Comparison of ENCODE assay signal across 8 cellular contexts in genomic region chr1:243211984-243212383, GRCh38. TPM values are rescaled to one million over a fixed set of nuclear protein-coding genes. Genes with fewer than 3 reads are reported as not detected.
DNase-seq lines count a peak whose midpoint lies in the region; ATAC-seq and TF ChIP-seq lines count a peak whose summit lies in the region.
"Not testable (repeated sequence)": the region's sequence is repeated elsewhere in the genome, so short reads cannot be mapped to it uniquely, and the experiment has no call there.

No MANE protein-coding gene starts in this region.

- DNase-seq in IMR-90; Right ventricle myocardium superior; mesenchymal stem cell; smooth muscle cell (lab: John Stamatoyannopoulos, UW; ENCODE audit: unreplicated experiment): not testable (repeated sequence)
- DNase-seq in RPMI7951 (ENCODE audit: low read depth) (peak; percentile 26), amniotic epithelial cell (ENCODE audit: low read depth) (peak; percentile 85), fibroblast of lung (ENCODE audit: low read depth in 2 of 2) (peak; percentile 55 to 78)

- WGBS in IMR-90 (ENCODE audit: extremely low coverage in 2 of 2, insufficient read length in 1 of 2), 2 experiments: no CpG with 5 or more reads among the region's 3 CpGs
- WGBS in mesenchymal stem cell: no CpG with 5 or more reads among the region's 3 CpGs
- WGBS in smooth muscle cell (ENCODE audit: low lambda C conversion rate): 45% methylated on average over 3 of the region's 3 CpGs

- H2AK9ac ChIP-seq in IMR-90 (replicated peaks; ENCODE audit: low read depth, low read length, poor library complexity): not testable (repeated sequence)

- H3K79me1 ChIP-seq in IMR-90 (ENCODE audit: low read depth in 1 of 2, low read length in 2 of 2); mesenchymal stem cell (replicated peaks; ENCODE audit: low read length, poor library complexity, severe bottlenecking): not testable (repeated sequence)

- not testable (repeated sequence) for H4K91ac ChIP-seq in IMR-90 (ENCODE audit: insufficient read depth, low read depth, low read length); mesenchymal stem cell (ENCODE audit: low read length)

- not testable (repeated sequence) for H3K36me3 ChIP-seq in ACC112 (ENCODE audit: insufficient read depth, low read length); IMR-90 (ENCODE audit: control insufficient read depth, insufficient read depth, low read length); fibroblast of lung (ENCODE audit: control insufficient read depth, insufficient read depth, low read length); smooth muscle cell (ENCODE audit: low read depth)
- H3K36me3 ChIP-seq in mesenchymal stem cell (ENCODE audit: control insufficient read depth in 1 of 2, insufficient read depth in 2 of 2, low read depth in 1 of 2, low read length in 2 of 2): peaks cover 3 to 51% of the 10 kb centered on the region in 2 experiments

- ATAC-seq in IMR-90 (ENCODE audit: low read depth): not testable (repeated sequence)
- ATAC-seq in Right ventricle myocardium superior (ENCODE audit: poor library complexity): peak; percentile 86

- TF ChIP-seq CTCF in IMR-90 (conservative IDR thresholded peaks at IDR 0.05; ENCODE audit: low read depth, low read length); fibroblast of lung (conservative IDR thresholded peaks at IDR 0.05 in 1 of 2, IDR thresholded peaks at IDR 0.05 in 1 of 2; ENCODE audit: low read depth in 1 of 2, low read length in 2 of 2); smooth muscle cell (IDR thresholded peaks at IDR 0.05; ENCODE audit: borderline replicate concordance, insufficient read depth, poor library complexity, severe bottlenecking): not testable (repeated sequence)

- intact Hi-C loops in IMR-90 (cut with micrococcal nuclease); Right ventricle myocardium superior (cut with DNase I): not testable (repeated sequence)

- H3K14ac ChIP-seq in IMR-90 (replicated peaks; ENCODE audit: low read depth, low read length); mesenchymal stem cell (ENCODE audit: low read length in 2 of 2): not testable (repeated sequence)

- not testable (repeated sequence) for H4K5ac ChIP-seq in IMR-90 (ENCODE audit: low read depth, low read length)

- not testable (repeated sequence) for TF ChIP-seq POLR2A in IMR-90 (IDR thresholded peaks at IDR 0.05; ENCODE audit: low read depth, low read length)

- H3K18ac ChIP-seq in IMR-90 (ENCODE audit: low read depth, low read length); mesenchymal stem cell (ENCODE audit: low read depth in 1 of 2, low read length in 2 of 2): not testable (repeated sequence)

- H3K4ac ChIP-seq in IMR-90 (ENCODE audit: low read depth, low read length); mesenchymal stem cell (ENCODE audit: low read depth in 1 of 2, low read length in 2 of 2): not testable (repeated sequence)

- not testable (repeated sequence) for BruUV-seq in IMR-90 (replicated peaks; lab: Mats Ljungman, UMichigan)

- H3K27ac ChIP-seq in ACC112 (ENCODE audit: low read depth, low read length) (peak overlapping the region; percentile 96; the same call in 1 of the 2 replicates), smooth muscle cell (ENCODE audit: low read depth) (peak overlapping the region; percentile 67)
- H3K27ac ChIP-seq in IMR-90 (ENCODE audit: insufficient read depth, low read length); fibroblast of lung (ENCODE audit: insufficient read depth, low read length); mesenchymal stem cell (ENCODE audit: low read length, poor library complexity, severe bottlenecking): not testable (repeated sequence)

- CTCF ChIA-PET in IMR-90 (lab: Yijun Ruan, JAX): not testable (repeated sequence)

- H4K8ac ChIP-seq in IMR-90 (ENCODE audit: low read depth in 2 of 2, low read length in 2 of 2); mesenchymal stem cell (ENCODE audit: low read length): not testable (repeated sequence)

- H3K9me1 ChIP-seq in IMR-90 (ENCODE audit: insufficient read depth, low read length): not testable (repeated sequence)

- not testable (repeated sequence) for H2BK120ac ChIP-seq in IMR-90 (ENCODE audit: low read depth, low read length); mesenchymal stem cell (ENCODE audit: low read depth, low read length)

- not testable (repeated sequence) for H3K9me3 ChIP-seq in IMR-90 (ENCODE audit: control insufficient read depth, insufficient read depth, low read length); fibroblast of lung (ENCODE audit: control insufficient read depth, insufficient read depth, low read depth, low read length); mesenchymal stem cell (ENCODE audit: control insufficient read depth, low read length); smooth muscle cell (replicated peaks; ENCODE audit: low read depth)

- H2AFZ ChIP-seq in ACC112 (ENCODE audit: low read length, unreplicated experiment); IMR-90 (replicated peaks; ENCODE audit: low read length, poor library complexity); fibroblast of lung (ENCODE audit: low read length); mesenchymal stem cell (ENCODE audit: low read depth, low read length); smooth muscle cell (ENCODE audit: low read depth): not testable (repeated sequence)

- H2BK20ac ChIP-seq in IMR-90 (ENCODE audit: low read depth, low read length): not testable (repeated sequence)

- peak overlapping the region; percentile 33 for H2BK5ac ChIP-seq in IMR-90 (ENCODE audit: low read depth, low read length, poor library complexity, severe bottlenecking)
- not testable (repeated sequence) for H2BK5ac ChIP-seq in mesenchymal stem cell (ENCODE audit: low read depth, low read length, poor library complexity, severe bottlenecking)

- H3K9ac ChIP-seq in IMR-90 (ENCODE audit: low read depth, low read length); fibroblast of lung (ENCODE audit: insufficient read depth, low read length); smooth muscle cell (ENCODE audit: low read depth): not testable (repeated sequence)
- peak overlapping the region; percentile 68 for H3K9ac ChIP-seq in mesenchymal stem cell (ENCODE audit: low read length)

- dilution Hi-C loops in IMR-90 (cut with HindIII; ENCODE audit: low sequenced_read_pairs, unreplicated experiment): not testable (repeated sequence)

- H2AK5ac ChIP-seq in IMR-90 (ENCODE audit: low read depth, low read length); mesenchymal stem cell (ENCODE audit: low read length, severe bottlenecking): not testable (repeated sequence)

- not testable (repeated sequence) for H3K27me3 ChIP-seq in ACC112 (ENCODE audit: insufficient read depth, low read length); IMR-90 (ENCODE audit: control insufficient read depth, insufficient read depth, low read length); fibroblast of lung (ENCODE audit: control insufficient read depth, insufficient read depth, low read length); mesenchymal stem cell (ENCODE audit: control insufficient read depth in 1 of 2, insufficient read depth in 1 of 2, low read length in 2 of 2); smooth muscle cell (ENCODE audit: low read depth)

- TF ChIP-seq RAD21 in IMR-90 (IDR thresholded peaks at IDR 0.05; ENCODE audit: low read length): not testable (repeated sequence)

- not testable (repeated sequence) for H2BK15ac ChIP-seq in IMR-90 (ENCODE audit: low read depth, low read length); mesenchymal stem cell (ENCODE audit: low read depth, poor library complexity, severe bottlenecking)

- POLR2A ChIA-PET in IMR-90 (lab: Charles Lee; ENCODE audit: unreplicated experiment): not testable (repeated sequence)

- not testable (repeated sequence) for H3K4me2 ChIP-seq in IMR-90 (ENCODE audit: low read depth, low read length); fibroblast of lung (ENCODE audit: extremely low read depth, insufficient read depth, low read length); mesenchymal stem cell (ENCODE audit: low read length, poor library complexity, severe bottlenecking); smooth muscle cell

- peaks cover 22% of the 10 kb centered on the region for H3K4me1 ChIP-seq in ACC112 (ENCODE audit: control insufficient read depth, insufficient read depth, low read length, unreplicated experiment)
- H3K4me1 ChIP-seq in IMR-90 (ENCODE audit: control insufficient read depth, insufficient read depth, low read length); fibroblast of lung (ENCODE audit: control insufficient read depth, extremely low read depth, insufficient read depth, low read length); mesenchymal stem cell (ENCODE audit: control insufficient read depth, insufficient read depth, low read depth, low read length); smooth muscle cell (ENCODE audit: low read depth): not testable (repeated sequence)

- H2BK12ac ChIP-seq in mesenchymal stem cell (ENCODE audit: low read length in 2 of 2): not testable (repeated sequence)

- in situ Hi-C loops in IMR-90 (cut with MboI; ENCODE audit: low sequenced_read_pairs): not testable (repeated sequence)

- peaks cover 29% of the 10 kb centered on the region for H3K79me2 ChIP-seq in ACC112 (ENCODE audit: control insufficient read depth, insufficient read depth, low read length, unreplicated experiment)
- peaks cover 27% of the 10 kb centered on the region for H3K79me2 ChIP-seq in fibroblast of lung (ENCODE audit: control insufficient read depth, insufficient read depth, low read length)
- H3K79me2 ChIP-seq in smooth muscle cell (ENCODE audit: low read depth): peaks cover 55% of the 10 kb centered on the region

- not testable (repeated sequence) for H4K20me1 ChIP-seq in IMR-90 (ENCODE audit: insufficient read depth, low read length); fibroblast of lung (ENCODE audit: control insufficient read depth, extremely low read depth, insufficient read depth, low read length)
- peaks cover 26% of the 10 kb centered on the region for H4K20me1 ChIP-seq in smooth muscle cell (ENCODE audit: low read depth)

- not testable (repeated sequence) for H3K23ac ChIP-seq in IMR-90 (ENCODE audit: low read depth, low read length); mesenchymal stem cell (ENCODE audit: low read length in 2 of 2)

- H3F3A ChIP-seq in smooth muscle cell (ENCODE audit: low read depth): not testable (repeated sequence)

- not testable (repeated sequence) for H3K4me3 ChIP-seq in ACC112 (ENCODE audit: low read depth, low read length); IMR-90 (ENCODE audit: insufficient read depth, low read depth, low read length); fibroblast of lung (replicated peaks in 1 of 4; ENCODE audit: control extremely low read depth in 1 of 4, insufficient read depth in 1 of 4, low read depth in 3 of 4, low read length in 4 of 4); mesenchymal stem cell (ENCODE audit: insufficient read depth in 1 of 2, low read depth in 1 of 2, low read length in 2 of 2); smooth muscle cell

- not testable (repeated sequence) for H3K56ac ChIP-seq in IMR-90 (ENCODE audit: extremely low read depth, insufficient read depth, low read length)

RNA-seq across cellular contexts. Expression of gene CEP170, which starts 43.1 kb away (rescaled TPM):
- total RNA-seq in IMR-90 (2012; rRNA removed) (151 and 196 TPM in 2 replicates), fibroblast of lung (75.2 and 86.0 TPM in 2 replicates), Right ventricle myocardium superior (45.0 TPM), smooth muscle cell (145 and 175 TPM in 2 replicates)
- polyA plus RNA-seq in IMR-90 (2012; rRNA removed) (65.8 and 66.0 TPM in 2 replicates), fibroblast of lung (84.8 and 92.0 TPM in 2 replicates), smooth muscle cell (50.3 and 76.0 TPM in 2 replicates)
- 21.7 and 28.1 TPM in 2 replicates for polyA plus RNA-seq in IMR-90 (2012; cell fraction: cytosol; rRNA removed)
- 39.6 and 175 TPM in 2 replicates for polyA plus RNA-seq in IMR-90 (2012; cell fraction: nucleus; rRNA removed; ENCODE audit: low replicate concordance)
- 65.4 and 66.0 TPM in 2 replicates for total RNA-seq in RPMI7951 (2014; rRNA removed; shearing (Covaris generic))
- 45.7 and 49.6 TPM in 2 replicates for polyA plus RNA-seq in fibroblast of lung (2012)
- 33.9 and 38.8 TPM in 2 replicates for polyA minus RNA-seq in fibroblast of lung (ENCODE audit: low replicate concordance)
- polyA plus RNA-seq in mesenchymal stem cell (2013, experiment 1 of 2): 67.0 TPM
- 67.2 TPM for polyA plus RNA-seq in mesenchymal stem cell (2013, experiment 2 of 2)

RNA-seq across cellular contexts. Expression of gene SDCCAG8, which starts 43.9 kb away (rescaled TPM):
- 43.3 and 46.8 TPM in 2 replicates for total RNA-seq in IMR-90 (2012; rRNA removed)
- polyA plus RNA-seq in IMR-90 (2012; rRNA removed): 24.2 and 25.2 TPM in 2 replicates
- polyA plus RNA-seq in IMR-90 (2012; cell fraction: cytosol; rRNA removed): 15.6 and 16.9 TPM in 2 replicates
- polyA plus RNA-seq in IMR-90 (2012; cell fraction: nucleus; rRNA removed; ENCODE audit: low replicate concordance): 15.2 and 27.1 TPM in 2 replicates
- 12.5 and 16.6 TPM in 2 replicates for total RNA-seq in RPMI7951 (2014; rRNA removed; shearing (Covaris generic))
- total RNA-seq in fibroblast of lung: 53.2 and 72.7 TPM in 2 replicates
- 27.0 and 34.8 TPM in 2 replicates for polyA plus RNA-seq in fibroblast of lung
- polyA plus RNA-seq in fibroblast of lung (2012): 21.6 and 23.8 TPM in 2 replicates
- polyA minus RNA-seq in fibroblast of lung (ENCODE audit: low replicate concordance): 5.0 and 8.2 TPM in 2 replicates
- total RNA-seq in Right ventricle myocardium superior: 16.5 TPM
- polyA plus RNA-seq in mesenchymal stem cell (2013, experiment 1 of 2): 36.2 TPM
- 35.7 TPM for polyA plus RNA-seq in mesenchymal stem cell (2013, experiment 2 of 2)
- total RNA-seq in smooth muscle cell: 32.5 and 33.4 TPM in 2 replicates
- polyA plus RNA-seq in smooth muscle cell: 30.9 and 33.0 TPM in 2 replicates
